Comparison of ENCODE assay signal across 8 cellular contexts in the genomic region with DNA sequence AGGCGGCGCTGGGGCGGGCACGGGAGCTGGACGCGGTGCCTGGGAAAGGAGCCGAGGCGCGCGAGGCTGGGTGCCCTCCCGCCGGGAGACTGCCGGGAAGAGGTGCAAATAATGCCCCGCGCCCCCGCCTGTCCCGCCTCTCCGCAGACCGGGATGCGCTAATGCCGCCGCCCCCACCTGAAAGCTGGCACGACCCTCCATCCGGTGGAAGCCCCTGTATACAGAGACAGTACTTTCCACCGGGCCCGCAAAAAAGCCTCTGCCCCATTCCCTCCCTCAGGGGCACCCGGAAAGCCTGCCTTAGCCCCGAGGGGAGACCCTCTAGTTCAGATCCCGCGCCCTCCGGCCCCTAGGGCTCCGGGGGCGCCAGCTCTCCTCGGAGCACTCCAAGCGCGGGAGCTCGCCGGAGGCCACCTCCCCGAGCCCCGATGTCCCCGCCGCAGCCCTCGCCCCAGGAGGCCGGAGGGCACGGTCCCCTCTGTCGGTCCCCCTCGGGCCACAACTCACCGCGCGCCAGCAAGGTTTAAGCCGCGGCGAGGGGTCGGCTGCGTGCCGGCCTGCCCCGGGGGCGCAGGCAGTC. TPM values are rescaled to one million over a fixed set of nuclear protein-coding genes. Genes with fewer than 3 reads are reported as not detected.
DNase-seq lines count a peak whose midpoint lies in the region; ATAC-seq and TF ChIP-seq lines count a peak whose summit lies in the region.
"Had no signal": no experiment of that assay in that cellular context is flagged by ENCODE, and none has a peak within 500 bp of the region (broad histone marks: within the 10 kb centered on the region; RNA-seq: fewer than 3 reads in every experiment).

No MANE protein-coding gene starts in this region.

- H3K4me1 ChIP-seq in GM23338 (ENCODE audit: insufficient read depth) = peaks cover 60% of the 10 kb centered on the region
- peaks cover 22% of the 10 kb centered on the region for H3K4me1 ChIP-seq in SJSA1 (replicated peaks)
- peaks cover 14% of the 10 kb centered on the region for H3K4me1 ChIP-seq in hepatocyte (ENCODE audit: insufficient read depth)
- H3K4me1 ChIP-seq in skeletal muscle tissue (ENCODE audit: control insufficient read depth in 3 of 3, insufficient read depth in 3 of 3, low read length in 3 of 3) = peaks cover 23 to 42% (median 38%) of the 10 kb centered on the region in 3 donors
- peaks cover 13 to 16% of the 10 kb centered on the region in 2 donors for H3K4me1 ChIP-seq in adrenal gland (replicated peaks in 1 of 2)

- H3K27ac Mint-ChIP-seq in GM23338 = no peak overlapping the region

- peaks cover 20% of the 10 kb centered on the region; the same call in 1 of the 2 replicates for H3K79me2 ChIP-seq in GM23338 (replicated peaks; ENCODE audit: insufficient read depth)
- no peaks in the 10 kb centered on the region for H3K79me2 ChIP-seq in hepatocyte

- H3K4me3 Mint-ChIP-seq in GM23338 = peak overlapping the region; percentile 75

- H3K36me3 ChIP-seq in GM23338 (ENCODE audit: insufficient read depth) = no peaks in the 10 kb centered on the region
- no peaks in the 10 kb centered on the region for H3K36me3 ChIP-seq in SJSA1
- H3K36me3 ChIP-seq in hepatocyte (replicated peaks; ENCODE audit: insufficient read depth, low read depth) = no peaks in the 10 kb centered on the region
- no peaks in the 10 kb centered on the region for H3K36me3 ChIP-seq in skeletal muscle tissue (ENCODE audit: control insufficient read depth in 3 of 3, insufficient read depth in 3 of 3, low read length in 3 of 3)
- no peaks in the 10 kb centered on the region for H3K36me3 ChIP-seq in adrenal gland (replicated peaks in 1 of 2)

- H3K9me2 ChIP-seq in GM23338 (ENCODE audit: insufficient read depth) (no peaks in the 10 kb centered on the region), hepatocyte (replicated peaks; ENCODE audit: insufficient read depth) (no peaks in the 10 kb centered on the region)

- no peaks in the 10 kb centered on the region for H3K9me3 ChIP-seq in SJSA1 (replicated peaks)
- no peaks in the 10 kb centered on the region for H3K9me3 ChIP-seq in hepatocyte (ENCODE audit: low read depth)
- H3K9me3 ChIP-seq in skeletal muscle tissue (ENCODE audit: control insufficient read depth in 3 of 3, low read length in 3 of 3) = no peaks in the 10 kb centered on the region
- no peaks in the 10 kb centered on the region for H3K9me3 ChIP-seq in adrenal gland (replicated peaks in 1 of 3)

- H4K20me1 ChIP-seq in GM23338 (replicated peaks; ENCODE audit: insufficient read depth) = no peaks in the 10 kb centered on the region
- peaks cover 8% of the 10 kb centered on the region for H4K20me1 ChIP-seq in hepatocyte (ENCODE audit: insufficient read depth, poor library complexity, severe bottlenecking)

- peaks cover 67% of the 10 kb centered on the region for H3K4me1 Mint-ChIP-seq in GM23338

- H3K27me3 Mint-ChIP-seq in GM23338 (ENCODE audit: insufficient read depth, low read depth, poor library complexity) = peaks cover 50% of the 10 kb centered on the region

- peaks cover 3% of the 10 kb centered on the region; the same call in 1 of the 3 replicates for H3K36me3 Mint-ChIP-seq in GM23338 (ENCODE audit: low read depth)

- DNase-seq in GM23338 (ENCODE audit: low spot score) (no peak), SJSA1 (ENCODE audit: low read depth in 1 of 2, low spot score in 2 of 2) (no peak), hepatocyte (ENCODE audit: low spot score) (no peak), adrenal gland (no peak)

- no peak for TF ChIP-seq POLR2A in adrenal gland (IDR thresholded peaks at IDR 0.05)

- H3K9me3 Mint-ChIP-seq in GM23338 = no peaks in the 10 kb centered on the region

- H3K27ac ChIP-seq in GM23338 (ENCODE audit: low read depth) (no peak overlapping the region), SJSA1 (no peak overlapping the region), hepatocyte (no peak overlapping the region), skeletal muscle tissue (ENCODE audit: low read depth, low read length) (no peak overlapping the region), adrenal gland (no peak overlapping the region)

- H3K27me3 ChIP-seq in GM23338 (ENCODE audit: insufficient read depth) = peaks cover 50% of the 10 kb centered on the region
- H3K27me3 ChIP-seq in SJSA1 (replicated peaks) = peaks cover 57% of the 10 kb centered on the region
- peaks cover 90% of the 10 kb centered on the region for H3K27me3 ChIP-seq in hepatocyte
- H3K27me3 ChIP-seq in skeletal muscle tissue (ENCODE audit: control insufficient read depth in 3 of 3, insufficient read depth in 3 of 3, low read length in 3 of 3) = peaks cover 44 to 65% (median 52%) of the 10 kb centered on the region in 3 donors
- H3K27me3 ChIP-seq in adrenal gland = peaks cover 63% of the 10 kb centered on the region

- H3K9ac ChIP-seq in skeletal muscle tissue (ENCODE audit: low read depth in 1 of 3, low read length in 3 of 3) = peak overlapping the region in 2 of 3 donors; percentile 32 to 33

- ATAC-seq in GM23338 (peak; percentile 3), GM18520 (IDR thresholded peaks at IDR 0.05; ENCODE audit: unreplicated experiment) (no peak), GM18870 (IDR thresholded peaks at IDR 0.05; ENCODE audit: unreplicated experiment) (no peak)

- TF ChIP-seq CTCF in GM23338 (conservative IDR thresholded peaks at IDR 0.05; ENCODE audit: low read depth in 2 of 2) (no peak), hepatocyte (IDR thresholded peaks at IDR 0.05; ENCODE audit: poor library complexity) (no peak), adrenal gland (IDR thresholded peaks at IDR 0.05) (no peak)

- H3K4me2 ChIP-seq in GM23338 (peak overlapping the region; percentile 95), hepatocyte (peak overlapping the region; percentile 100)

- intact Hi-C loops in adrenal gland (cut with DNase I) = no loop called here

- H3F3A ChIP-seq in GM23338 (replicated peaks; ENCODE audit: low read depth) = peaks cover 17% of the 10 kb centered on the region

- 0% methylated on average over 33 of the region's 58 CpGs for WGBS in hepatocyte (ENCODE audit: low lambda C conversion rate, missing lambda C conversion rate)
- 0 to 1% (median 1%) methylated on average over 2 to 58 of the region's 58 CpGs; no CpG with 5 or more reads in 1 of the 4 donors for WGBS in adrenal gland, 4 donors

- H3K4me3 ChIP-seq in GM23338 = peak overlapping the region; percentile 88
- H3K4me3 ChIP-seq in SJSA1 = peak overlapping the region; percentile 20
- peak overlapping the region; percentile 42 for H3K4me3 ChIP-seq in hepatocyte
- H3K4me3 ChIP-seq in skeletal muscle tissue (ENCODE audit: low read length in 3 of 3) = peak overlapping the region in 2 of 3 donors; percentile 60 to 63
- H3K4me3 ChIP-seq in adrenal gland = peak overlapping the region in 1 of 4 donors; percentile 30

- H2AFZ ChIP-seq in GM23338 (0 out of 2 replicates have a peak overlapping the region, but pooled peaks have one; percentile 72), hepatocyte (no peak overlapping the region)

TF ChIP-seq in GM23338, 12 proteins besides CTCF, POLR2A, EP300 and RAD21 (continues in another document):
- no peak for TF ChIP-seq NANOG (IDR thresholded peaks at IDR 0.05; ENCODE audit: borderline replicate concordance)
- TF ChIP-seq, protein P1, sequence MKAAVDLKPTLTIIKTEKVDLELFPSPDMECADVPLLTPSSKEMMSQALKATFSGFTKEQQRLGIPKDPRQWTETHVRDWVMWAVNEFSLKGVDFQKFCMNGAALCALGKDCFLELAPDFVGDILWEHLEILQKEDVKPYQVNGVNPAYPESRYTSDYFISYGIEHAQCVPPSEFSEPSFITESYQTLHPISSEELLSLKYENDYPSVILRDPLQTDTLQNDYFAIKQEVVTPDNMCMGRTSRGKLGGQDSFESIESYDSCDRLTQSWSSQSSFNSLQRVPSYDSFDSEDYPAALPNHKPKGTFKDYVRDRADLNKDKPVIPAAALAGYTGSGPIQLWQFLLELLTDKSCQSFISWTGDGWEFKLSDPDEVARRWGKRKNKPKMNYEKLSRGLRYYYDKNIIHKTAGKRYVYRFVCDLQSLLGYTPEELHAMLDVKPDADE (IDR thresholded peaks at IDR 0.05) = no peak

RNA-seq across cellular contexts. Expression of a gene that starts 1.2 kb away (rescaled TPM):
- 24.4 and 30.6 TPM in 2 replicates for total RNA-seq in GM23338 (2014; rRNA removed; shearing (Covaris generic))
- polyA plus RNA-seq in GM23338 (2016; fragmentation: Nextera tagmentation; extraction: Ambion mirVana) (7.0 and 8.7 TPM in 2 replicates), hepatocyte (not detected in 2 replicates), adrenal gland (not detected)
- not detected in 2 replicates for total RNA-seq in SJSA1 (2014; rRNA removed; shearing (Covaris generic))
- total RNA-seq in hepatocyte (0.03 TPM in 1 of 2 replicates, not detected in the other), skeletal muscle tissue (1.6 TPM), adrenal gland (not detected)
- total RNA-seq: NCI-H460 had no signal
